ENCODE assay signal across 28 cellular contexts in genomic region chr3:66661628-66662027, GRCh38.
"Had no signal": no experiment of that assay in that cellular context is flagged by ENCODE, and none has a peak within 500 bp of the region (broad histone marks: within the 10 kb centered on the region; RNA-seq: fewer than 3 reads in every experiment).

No MANE protein-coding gene starts in this region.

- H3K4me3 Mint-ChIP-seq: activated B cell treated with CpG ODN at 0.5 μM for 24 hours; activated CD4-positive, alpha-beta T cell treated with anti-CD3 and anti-CD28 coated beads, Interleukin-2, amount 10 ng/mL, durations not matched to agents 24 days and 14 days; activated T-cell treated with anti-CD3 and anti-CD28 coated beads, Interleukin-2, amount 50 U/mL, for 4 hours; T-helper 1 cell treated with Interleukin-12 subunit alpha and Interleukin-12 subunit beta and Interleukin-4 antibody, amounts not matched to agents 30 μg/mL and 1 μg/mL, for 36 hours had no signal

- H3K36me3 Mint-ChIP-seq: activated naive CD4-positive, alpha-beta T cell treated with anti-CD3 and anti-CD28 coated beads, Interleukin-2, amount 50 U/mL, for 72 hours had no signal

- DNase-seq: activated B cell treated with CpG ODN at 0.5 μM for 24 hours; activated CD4-positive, alpha-beta T cell treated with anti-CD3 and anti-CD28 coated beads for 1 hour; activated CD4-positive, alpha-beta T cell treated with anti-CD3 and anti-CD28 coated beads, Interleukin-2, amount 10 ng/mL, durations not matched to agents 24 days and 14 days; activated CD4-positive, alpha-beta T cell treated with anti-CD3 and anti-CD28 coated beads, Interleukin-2, amount 50 U/mL, for 48 hours; activated CD8-positive, alpha-beta memory T cell treated with anti-CD3 and anti-CD28 coated beads for 24 hours; activated effector memory CD4-positive, alpha-beta T cell treated with anti-CD3 and anti-CD28 coated beads, Interleukin-2, amount 50 U/mL, for 16 hours; activated naive CD4-positive, alpha-beta T cell treated with Interleukin-2 at 50 U/mL for 16 hours; activated T-cell treated with anti-CD3 and anti-CD28 coated beads, Interleukin-2, amount 50 U/mL, for 4 hours; amygdala; brain microvascular endothelial cell; Kasumi-1; NCI-H1092; NCI-H1417; NCI-H1930; NCI-H2171; NCI-H2227 treated with DMSO at 0.1 percent for 48 hours; NCI-H446 treated with DMSO at 0.1 percent for 48 hours; NCI-H524 treated with DMSO at 0.1 percent for 48 hours; NCI-H748 treated with DMSO at 0.1 percent for 48 hours; Right ventricle myocardium superior; SJCRH30; SK-N-SH; SW 1271 had no signal

- H3K36me3 ChIP-seq: brain microvascular endothelial cell, cardiac muscle cell, SJCRH30 had no signal

- H3K27ac Mint-ChIP-seq: activated B cell treated with CpG ODN at 0.5 μM for 24 hours; activated CD4-positive, alpha-beta T cell treated with anti-CD3 and anti-CD28 coated beads, Interleukin-2, amount 10 ng/mL, durations not matched to agents 24 days and 14 days; activated naive CD4-positive, alpha-beta T cell treated with anti-CD3 and anti-CD28 coated beads, Interleukin-2, amount 50 U/mL, for 72 hours; T-helper 1 cell treated with Interleukin-12 subunit alpha and Interleukin-12 subunit beta and Interleukin-4 antibody, amounts not matched to agents 30 μg/mL and 1 μg/mL, for 36 hours had no signal

- ATAC-seq: activated naive CD4-positive, alpha-beta T cell treated with anti-CD3 and anti-CD28 coated beads, Interleukin-2, amount 50 U/mL, for 72 hours; activated T-cell treated with anti-CD3 and anti-CD28 coated beads, Interleukin-2, amount 50 U/mL, for 4 hours; Panc1 had no signal

- H3K4me1 Mint-ChIP-seq: activated B cell treated with CpG ODN at 0.5 μM for 24 hours; activated CD4-positive, alpha-beta T cell treated with anti-CD3 and anti-CD28 coated beads, Interleukin-2, amount 10 ng/mL, durations not matched to agents 24 days and 14 days had no signal

- H3K27ac ChIP-seq: brain microvascular endothelial cell, RWPE1, SJCRH30 had no signal

- H3K27me3 ChIP-seq: brain microvascular endothelial cell, cardiac muscle cell, SJCRH30 had no signal

- H3K9me3 Mint-ChIP-seq: activated B cell treated with CpG ODN at 0.5 μM for 24 hours; activated T-cell treated with anti-CD3 and anti-CD28 coated beads, Interleukin-2, amount 50 U/mL, for 4 hours; T-helper 1 cell treated with Interleukin-12 subunit alpha and Interleukin-12 subunit beta and Interleukin-4 antibody, amounts not matched to agents 30 μg/mL and 1 μg/mL, for 36 hours had no signal

- H3K4me3 ChIP-seq: cardiac muscle cell, SJCRH30 had no signal

- H3K9me3 ChIP-seq: SJCRH30, SK-N-SH had no signal

- H3K4me2 ChIP-seq: SK-N-SH had no signal

- H3K9ac ChIP-seq: SK-N-SH had no signal
